ENCODE assay signal across 8 cellular contexts in the genomic region with DNA sequence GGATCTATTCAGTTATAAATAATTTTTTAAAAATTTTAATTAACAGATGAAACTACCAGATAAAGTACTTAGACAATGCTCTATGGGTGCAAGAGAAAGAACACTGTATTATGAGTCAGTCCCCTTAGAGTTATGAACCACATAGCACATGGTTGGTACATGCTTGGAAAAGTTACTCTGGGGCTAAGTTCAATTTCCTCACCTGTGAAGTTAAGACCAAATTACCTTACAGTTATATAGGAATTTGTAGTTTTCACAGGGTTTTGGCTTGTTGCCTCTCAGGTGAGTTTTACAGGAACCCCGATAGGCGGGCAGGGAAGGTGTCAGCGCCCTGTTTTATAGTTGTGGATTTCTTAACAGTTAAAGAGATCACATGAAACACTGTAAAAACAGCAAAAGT. TPM values are rescaled to one million over a fixed set of nuclear protein-coding genes. Genes with fewer than 3 reads are reported as not detected.
DNase-seq lines count a peak whose midpoint lies in the region; ATAC-seq lines count a peak whose summit lies in the region.

No MANE protein-coding gene starts in this region.

- intact Hi-C loops in activated naive CD4-positive, alpha-beta T cell treated with anti-CD3 and anti-CD28 coated beads for 36 hours (cut with micrococcal nuclease) = loop anchor here (2.0 to 5.0 kb wide), 6 partner anchors 49 to 1229 kb away; a partner anchor contains a TSS

- peak overlapping the region; percentile 95; the same call in 1 of the 2 replicates for H3K9ac ChIP-seq in iPS-20b (ENCODE audit: low read depth, low read length)

- H3K9me3 ChIP-seq in iPS-20b (ENCODE audit: insufficient read depth, low read depth, low read length) = no peaks in the 10 kb centered on the region

- H3K27me3 ChIP-seq in iPS-20b (ENCODE audit: insufficient read depth, low read length) = no peaks in the 10 kb centered on the region

- POLR2A ChIA-PET in activated CD8-positive, alpha-beta T cell treated with anti-CD3 and anti-CD28 coated beads, Interleukin-2, amount 10 ng/mL, durations not matched to agents 7 days and 5 days (lab: Charles Lee) = no interaction called here

- H3K27me3 Mint-ChIP-seq in activated naive CD4-positive, alpha-beta T cell treated with anti-CD3 and anti-CD28 coated beads for 36 hours (ENCODE audit: low read depth) = no peaks in the 10 kb centered on the region
- no peaks in the 10 kb centered on the region for H3K27me3 Mint-ChIP-seq in activated CD8-positive, alpha-beta T cell treated with anti-CD3 and anti-CD28 coated beads, Interleukin-2, amount 10 ng/mL, durations not matched to agents 7 days and 5 days (ENCODE audit: low read depth)
- no peaks in the 10 kb centered on the region for H3K27me3 Mint-ChIP-seq in stimulated activated naive CD8-positive, alpha-beta T cell treated with anti-CD3 and anti-CD28 coated beads, Interleukin-15, amount 100 ng/mL, for 72 hours

- H3K27ac Mint-ChIP-seq in activated naive CD4-positive, alpha-beta T cell treated with anti-CD3 and anti-CD28 coated beads for 36 hours = peak overlapping the region; percentile 80
- H3K27ac Mint-ChIP-seq in activated CD8-positive, alpha-beta T cell treated with anti-CD3 and anti-CD28 coated beads, Interleukin-2, amount 10 ng/mL, durations not matched to agents 7 days and 5 days = peak overlapping the region; percentile 85
- peak overlapping the region; percentile 86 to 97 for H3K27ac Mint-ChIP-seq in stimulated activated naive CD8-positive, alpha-beta T cell treated with anti-CD3 and anti-CD28 coated beads, Interleukin-15, amount 100 ng/mL, for 72 hours

- H3K4me3 ChIP-seq in iPS-20b (ENCODE audit: low read length) = peak overlapping the region; percentile 90

- CTCF ChIA-PET in activated naive CD4-positive, alpha-beta T cell treated with anti-CD3 and anti-CD28 coated beads for 36 hours (lab: Charles Lee) = no interaction called here
- CTCF ChIA-PET in activated CD8-positive, alpha-beta T cell treated with anti-CD3 and anti-CD28 coated beads, Interleukin-2, amount 10 ng/mL, durations not matched to agents 7 days and 5 days (lab: Charles Lee) = no interaction called here

- peaks cover 31% of the 10 kb centered on the region for H3K4me1 Mint-ChIP-seq in activated naive CD4-positive, alpha-beta T cell treated with anti-CD3 and anti-CD28 coated beads for 36 hours (ENCODE audit: low read depth)
- H3K4me1 Mint-ChIP-seq in activated CD8-positive, alpha-beta T cell treated with anti-CD3 and anti-CD28 coated beads, Interleukin-2, amount 10 ng/mL, durations not matched to agents 7 days and 5 days (ENCODE audit: low read depth) = peaks cover 36% of the 10 kb centered on the region
- peaks cover 39% of the 10 kb centered on the region for H3K4me1 Mint-ChIP-seq in stimulated activated naive CD8-positive, alpha-beta T cell treated with anti-CD3 and anti-CD28 coated beads, Interleukin-15, amount 100 ng/mL, for 72 hours

- no peak overlapping the region for H3K27ac ChIP-seq in iPS-20b (ENCODE audit: low read length)

- H3K4me3 Mint-ChIP-seq in activated naive CD4-positive, alpha-beta T cell treated with anti-CD3 and anti-CD28 coated beads for 36 hours = peak overlapping the region; percentile 89
- H3K4me3 Mint-ChIP-seq in activated CD8-positive, alpha-beta T cell treated with anti-CD3 and anti-CD28 coated beads, Interleukin-2, amount 10 ng/mL, durations not matched to agents 7 days and 5 days = peak overlapping the region; percentile 92
- H3K4me3 Mint-ChIP-seq in stimulated activated naive CD8-positive, alpha-beta T cell treated with anti-CD3 and anti-CD28 coated beads, Interleukin-15, amount 100 ng/mL, for 72 hours = peak overlapping the region; percentile 87 to 94

- H3K36me3 Mint-ChIP-seq in activated naive CD4-positive, alpha-beta T cell treated with anti-CD3 and anti-CD28 coated beads for 36 hours (ENCODE audit: low read depth) = peaks cover 14% of the 10 kb centered on the region
- peaks cover 33% of the 10 kb centered on the region for H3K36me3 Mint-ChIP-seq in activated CD8-positive, alpha-beta T cell treated with anti-CD3 and anti-CD28 coated beads, Interleukin-2, amount 10 ng/mL, durations not matched to agents 7 days and 5 days (ENCODE audit: low read depth)

- no peak for DNase-seq in activated naive CD4-positive, alpha-beta T cell treated with anti-CD3 and anti-CD28 coated beads for 36 hours
- DNase-seq in activated naive CD4-positive, alpha-beta T cell (lab: John Stamatoyannopoulos, UW) = no peak
- peak; percentile 27 for DNase-seq in activated CD8-positive, alpha-beta T cell treated with anti-CD3 and anti-CD28 coated beads, Interleukin-2, amount 10 ng/mL, durations not matched to agents 7 days and 5 days
- DNase-seq in stimulated activated naive CD8-positive, alpha-beta T cell treated with anti-CD3 and anti-CD28 coated beads, Interleukin-15, amount 100 ng/mL, for 72 hours = no peak
- no peak for DNase-seq in T1000 (lab: John Stamatoyannopoulos, UW)
- DNase-seq in middle frontal gyrus (ENCODE audit: extremely low spot score, low spot score) = no peak

- ATAC-seq in activated CD8-positive, alpha-beta T cell treated with anti-CD3 and anti-CD28 coated beads, Interleukin-2, amount 10 ng/mL, durations not matched to agents 7 days and 5 days = no peak
- no peak for ATAC-seq in stimulated activated naive CD8-positive, alpha-beta T cell treated with anti-CD3 and anti-CD28 coated beads, Interleukin-15, amount 100 ng/mL, for 72 hours
- ATAC-seq in GM21423 (IDR thresholded peaks at IDR 0.05; ENCODE audit: unreplicated experiment) = no peak

- no peaks in the 10 kb centered on the region for H3K9me3 Mint-ChIP-seq in activated naive CD4-positive, alpha-beta T cell treated with anti-CD3 and anti-CD28 coated beads for 36 hours
- peaks cover 6% of the 10 kb centered on the region for H3K9me3 Mint-ChIP-seq in activated CD8-positive, alpha-beta T cell treated with anti-CD3 and anti-CD28 coated beads, Interleukin-2, amount 10 ng/mL, durations not matched to agents 7 days and 5 days (ENCODE audit: insufficient read depth)
- no peaks in the 10 kb centered on the region for H3K9me3 Mint-ChIP-seq in stimulated activated naive CD8-positive, alpha-beta T cell treated with anti-CD3 and anti-CD28 coated beads, Interleukin-15, amount 100 ng/mL, for 72 hours

- peaks cover 16% of the 10 kb centered on the region; the same call in 1 of the 2 replicates for H3K36me3 ChIP-seq in iPS-20b (ENCODE audit: insufficient read depth, low read depth, low read length)

- peaks cover 31% of the 10 kb centered on the region; the same call in 1 of the 2 replicates for H3K4me1 ChIP-seq in iPS-20b (ENCODE audit: insufficient read depth, low read length)

RNA-seq across cellular contexts. Expression of a gene that starts 1.2 kb away (rescaled TPM):
- 10 to 100 TPM; 44.9 to 45.1 TPM for total RNA-seq in activated naive CD4-positive, alpha-beta T cell treated with anti-CD3 and anti-CD28 coated beads for 36 hours
- total RNA-seq in activated CD8-positive, alpha-beta T cell treated with anti-CD3 and anti-CD28 coated beads, Interleukin-2, amount 10 ng/mL, durations not matched to agents 7 days and 5 days = 10 to 100 TPM; 57.4 to 73.0 TPM

RNA-seq across cellular contexts. Expression of a gene that starts 48.9 kb away (rescaled TPM):
- under 1 TPM in 1 of 2 experiments, not detected in 1; 0.21 TPM for total RNA-seq in activated naive CD4-positive, alpha-beta T cell treated with anti-CD3 and anti-CD28 coated beads for 36 hours
- under 1 TPM; 0.21 to 0.37 TPM for total RNA-seq in activated CD8-positive, alpha-beta T cell treated with anti-CD3 and anti-CD28 coated beads, Interleukin-2, amount 10 ng/mL, durations not matched to agents 7 days and 5 days
